23 cellular contexts compared by ENCODE assay signal in the genomic region with DNA sequence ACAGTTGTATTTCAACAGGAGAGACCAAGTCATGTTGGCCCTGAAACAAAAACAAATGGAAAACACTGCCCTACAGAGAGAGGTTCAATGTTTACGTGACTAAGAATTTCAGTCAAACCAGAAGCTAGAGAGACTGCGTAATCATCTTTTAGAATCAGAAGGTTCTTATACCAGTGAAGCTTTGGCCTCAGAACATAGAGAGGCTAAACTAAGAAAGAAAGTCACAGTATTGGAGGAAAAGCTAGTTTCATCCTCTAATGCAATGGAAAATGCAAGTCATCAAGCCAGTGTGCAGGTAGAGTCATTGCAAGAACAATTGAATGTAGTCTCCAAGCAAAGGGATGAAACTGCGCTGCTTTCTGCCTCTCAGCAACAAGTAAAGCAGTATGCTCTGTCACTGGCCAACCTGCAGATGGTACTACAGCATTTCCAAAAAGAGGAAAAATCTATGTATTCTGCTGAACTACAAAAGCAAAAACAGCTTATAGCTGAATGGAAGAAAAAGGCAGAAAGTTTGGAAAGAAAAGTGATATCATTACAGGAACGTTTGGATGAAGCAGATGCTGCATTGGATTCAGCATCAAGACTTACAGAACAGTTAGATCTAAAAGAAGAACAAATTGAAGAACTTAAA. TPM values are rescaled to one million over a fixed set of nuclear protein-coding genes. Genes with fewer than 3 reads are reported as not detected.
A peak's percentile ranks its signal among the peaks of the same experiment; 100 is the strongest.
DNase-seq lines count a peak whose midpoint lies in the region; ATAC-seq and TF ChIP-seq lines count a peak whose summit lies in the region.
"Had no signal": no experiment of that assay in that cellular context is flagged by ENCODE, and none has a peak within 500 bp of the region (broad histone marks: within the 10 kb centered on the region; RNA-seq: fewer than 3 reads in every experiment).

No MANE protein-coding gene starts in this region.

- H3K27ac Mint-ChIP-seq in stimulated activated naive CD8-positive, alpha-beta T cell treated with anti-CD3 and anti-CD28 coated beads, Interleukin-15, amount 100 ng/mL, for 72 hours: no peak overlapping the region
- H3K27ac Mint-ChIP-seq: CD4-positive, CD25-positive, alpha-beta regulatory T cell; naive B cell; stimulated activated naive B cell treated with anti-CD40 and anti-IgM and Interleukin-4, amounts not matched to agents 10 μg/mL and 1 μg/mL and 100 μg/mL, for 72 hours had no signal

- H3K4me2 ChIP-seq in smooth muscle cell: no peak overlapping the region

- WGBS in smooth muscle cell (ENCODE audit: low lambda C conversion rate): 72% methylated on average over 4 of the region's 4 CpGs

- no peak overlapping the region for H3K9ac ChIP-seq in smooth muscle cell (ENCODE audit: low read depth)

- H3F3A ChIP-seq in smooth muscle cell (ENCODE audit: low read depth): no peaks in the 10 kb centered on the region

- peaks cover 35% of the 10 kb centered on the region for H3K27me3 Mint-ChIP-seq in stimulated activated naive CD8-positive, alpha-beta T cell treated with anti-CD3 and anti-CD28 coated beads, Interleukin-15, amount 100 ng/mL, for 72 hours

- TF ChIP-seq CTCF in fibroblast of the aortic adventitia (IDR thresholded peaks at IDR 0.05; ENCODE audit: insufficient read depth, low read length) (peak; percentile 26), uterus (IDR thresholded peaks at IDR 0.05) (peak in 3 of 4 experiments; percentile 33 to 56 (median 35)), smooth muscle cell (IDR thresholded peaks at IDR 0.05; ENCODE audit: borderline replicate concordance, insufficient read depth, poor library complexity, severe bottlenecking) (no peak)

- DNase-seq in DMS79 treated with DMSO at 0.1 percent for 48 hours (lab: John Stamatoyannopoulos, UW) (peak; percentile 24), DMS79 (lab: John Stamatoyannopoulos, UW) (no peak), fibroblast of the aortic adventitia (ENCODE audit: low read depth) (peak; percentile 32), uterus (no peak), smooth muscle cell (lab: John Stamatoyannopoulos, UW; ENCODE audit: unreplicated experiment) (no peak), mucosa of gallbladder (ENCODE audit: low spot score) (no peak)
- no peak for DNase-seq in stimulated activated naive CD8-positive, alpha-beta T cell treated with anti-CD3 and anti-CD28 coated beads, Interleukin-15, Interleukin-2, amounts not matched to agents 100 U/mL and 50 U/mL, for 24 hours
- no peak for DNase-seq in stimulated activated naive CD8-positive, alpha-beta T cell treated with anti-CD3 and anti-CD28 coated beads, Interleukin-15, amount 100 ng/mL, for 72 hours
- DNase-seq: 8988T; CD4-positive, CD25-positive, alpha-beta regulatory T cell; dermis blood vessel endothelial cell; H7; head of caudate nucleus; Kasumi-1; lower lobe of right lung; naive B cell; NCI-H1417 treated with DMSO at 0.1 percent for 48 hours; NCI-H446; SHP77 treated with DMSO at 0.1 percent for 48 hours; stimulated activated naive B cell treated with anti-CD40 and anti-IgM and Interleukin-4, amounts not matched to agents 10 μg/mL and 1 μg/mL and 100 μg/mL, for 72 hours; T-helper 1 cell had no signal

- H3K4me3 Mint-ChIP-seq in stimulated activated naive CD8-positive, alpha-beta T cell treated with anti-CD3 and anti-CD28 coated beads, Interleukin-15, amount 100 ng/mL, for 72 hours: no peak overlapping the region
- H3K4me3 Mint-ChIP-seq: CD4-positive, CD25-positive, alpha-beta regulatory T cell; naive B cell; stimulated activated naive B cell treated with anti-CD40 and anti-IgM and Interleukin-4, amounts not matched to agents 10 μg/mL and 1 μg/mL and 100 μg/mL, for 72 hours had no signal

- peaks cover 0 to 7% of the 10 kb centered on the region in 2 donors for H3K9me3 Mint-ChIP-seq in stimulated activated naive CD8-positive, alpha-beta T cell treated with anti-CD3 and anti-CD28 coated beads, Interleukin-15, amount 100 ng/mL, for 72 hours

- H3K36me3 ChIP-seq in uterus: no peaks in the 10 kb centered on the region
- H3K36me3 ChIP-seq in smooth muscle cell (ENCODE audit: low read depth): no peaks in the 10 kb centered on the region
- H3K36me3 ChIP-seq: lower lobe of right lung had no signal

- H3K27me3 ChIP-seq in uterus (no peaks in the 10 kb centered on the region), smooth muscle cell (ENCODE audit: low read depth) (no peaks in the 10 kb centered on the region)

- no peak overlapping the region for H2AFZ ChIP-seq in smooth muscle cell (ENCODE audit: low read depth)

- H3K4me3 ChIP-seq in fibroblast of the aortic adventitia (ENCODE audit: low read depth, low read length): no peak overlapping the region
- no peak overlapping the region for H3K4me3 ChIP-seq in uterus
- no peak overlapping the region for H3K4me3 ChIP-seq in smooth muscle cell
- H3K4me3 ChIP-seq: lower lobe of right lung, skin epidermis had no signal

- H3K9me3 ChIP-seq in uterus (no peaks in the 10 kb centered on the region), smooth muscle cell (replicated peaks; ENCODE audit: low read depth) (no peaks in the 10 kb centered on the region)
- H3K9me3 ChIP-seq: lower lobe of right lung had no signal

- intact Hi-C loops in uterus (cut with DNase I; ENCODE audit: low total_unique reads): no loop called here

- H4K20me1 ChIP-seq in smooth muscle cell (ENCODE audit: low read depth): no peaks in the 10 kb centered on the region

- H3K79me2 ChIP-seq in smooth muscle cell (ENCODE audit: low read depth): no peaks in the 10 kb centered on the region

- peak; percentile 43 for ATAC-seq in stimulated activated naive CD8-positive, alpha-beta T cell treated with anti-CD3 and anti-CD28 coated beads, Interleukin-15, Interleukin-2, amounts not matched to agents 100 U/mL and 50 U/mL, for 24 hours
- ATAC-seq in stimulated activated naive CD8-positive, alpha-beta T cell treated with anti-CD3 and anti-CD28 coated beads, Interleukin-15, amount 100 ng/mL, for 72 hours: no peak
- ATAC-seq: esophagus mucosa; lower lobe of right lung; stimulated activated naive B cell treated with anti-CD40 and anti-IgM and Interleukin-4, amounts not matched to agents 10 μg/mL and 1 μg/mL and 100 μg/mL, for 72 hours had no signal

- H3K4me1 ChIP-seq in uterus (no peaks in the 10 kb centered on the region), smooth muscle cell (ENCODE audit: low read depth) (no peaks in the 10 kb centered on the region)
- H3K4me1 ChIP-seq: lower lobe of right lung had no signal

- H3K27ac ChIP-seq in uterus: no peak overlapping the region
- no peak overlapping the region for H3K27ac ChIP-seq in smooth muscle cell (ENCODE audit: low read depth)
- H3K27ac ChIP-seq: lower lobe of right lung, skin epidermis had no signal

- H3K4me1 Mint-ChIP-seq in stimulated activated naive CD8-positive, alpha-beta T cell treated with anti-CD3 and anti-CD28 coated beads, Interleukin-15, amount 100 ng/mL, for 72 hours: no peaks in the 10 kb centered on the region
- H3K4me1 Mint-ChIP-seq: CD4-positive, CD25-positive, alpha-beta regulatory T cell; naive B cell; stimulated activated naive B cell treated with anti-CD40 and anti-IgM and Interleukin-4, amounts not matched to agents 10 μg/mL and 1 μg/mL and 100 μg/mL, for 72 hours had no signal

- no peak for TF ChIP-seq POLR2A in uterus (IDR thresholded peaks at IDR 0.05)

RNA-seq across cellular contexts. Expression of a gene that starts 32.5 kb away (rescaled TPM):
- total RNA-seq in fibroblast of the aortic adventitia (ENCODE audit: low replicate concordance) (3.0 and 8.3 TPM in 2 replicates), uterus (10 to 100 TPM in 3 of 4 donors, 1 to 10 TPM in 1; 9.4 to 56.8 (median 26.8) TPM), smooth muscle cell (54.0 and 64.2 TPM in 2 replicates), mucosa of gallbladder (11.4 TPM)
- polyA plus RNA-seq in smooth muscle cell: 35.3 and 38.8 TPM in 2 replicates
- total RNA-seq: CD4-positive, CD25-positive, alpha-beta regulatory T cell had no signal
- polyA plus RNA-seq: CD4-positive, CD25-positive, alpha-beta regulatory T cell had no signal

Comparison
In these comparisons a context has a peak if more than half of its experiments do, and no peak if none do; other contexts are left out.
1. DNase-seq: peak in DMS79 treated with DMSO at 0.1 percent for 48 hours (single experiment) and fibroblast of the aortic adventitia (single experiment); none in DMS79 (single experiment), stimulated activated naive CD8-positive, alpha-beta T cell treated with anti-CD3 and anti-CD28 coated beads, Interleukin-15, Interleukin-2, amounts not matched to agents 100 U/mL and 50 U/mL, for 24 hours (single experiment), stimulated activated naive CD8-positive, alpha-beta T cell treated with anti-CD3 and anti-CD28 coated beads, Interleukin-15, amount 100 ng/mL, for 72 hours (0 of 2), uterus (0 of 2), smooth muscle cell (single experiment) and mucosa of gallbladder (single experiment).